Comparison of ENCODE assay signal across 1 cellular context in the genomic region with DNA sequence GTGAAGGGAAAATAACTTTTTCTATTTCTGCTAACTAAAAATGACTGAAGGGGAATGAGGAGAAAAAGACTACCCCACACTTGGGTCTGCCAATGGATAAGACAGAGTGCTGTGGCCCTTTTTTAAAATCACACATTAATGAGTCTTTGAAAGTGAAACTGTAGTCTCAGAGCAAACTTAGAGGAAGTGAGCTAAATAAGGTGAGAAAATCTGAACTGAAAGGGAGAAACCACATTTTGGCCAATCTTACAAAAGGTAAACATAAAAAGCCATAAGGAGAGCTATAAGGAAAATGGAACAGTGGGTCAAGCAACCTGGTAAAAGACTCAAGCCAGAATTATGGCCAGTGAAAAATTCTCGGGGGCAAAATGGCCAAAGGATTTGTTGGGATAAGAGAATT.
TF ChIP-seq lines count a peak whose summit lies in the region.

No MANE protein-coding gene starts in this region.

TF ChIP-seq in WTC11, 78 proteins besides CTCF, POLR2A, EP300 and RAD21 (continued from another document):
- TF ChIP-seq, protein P1, sequence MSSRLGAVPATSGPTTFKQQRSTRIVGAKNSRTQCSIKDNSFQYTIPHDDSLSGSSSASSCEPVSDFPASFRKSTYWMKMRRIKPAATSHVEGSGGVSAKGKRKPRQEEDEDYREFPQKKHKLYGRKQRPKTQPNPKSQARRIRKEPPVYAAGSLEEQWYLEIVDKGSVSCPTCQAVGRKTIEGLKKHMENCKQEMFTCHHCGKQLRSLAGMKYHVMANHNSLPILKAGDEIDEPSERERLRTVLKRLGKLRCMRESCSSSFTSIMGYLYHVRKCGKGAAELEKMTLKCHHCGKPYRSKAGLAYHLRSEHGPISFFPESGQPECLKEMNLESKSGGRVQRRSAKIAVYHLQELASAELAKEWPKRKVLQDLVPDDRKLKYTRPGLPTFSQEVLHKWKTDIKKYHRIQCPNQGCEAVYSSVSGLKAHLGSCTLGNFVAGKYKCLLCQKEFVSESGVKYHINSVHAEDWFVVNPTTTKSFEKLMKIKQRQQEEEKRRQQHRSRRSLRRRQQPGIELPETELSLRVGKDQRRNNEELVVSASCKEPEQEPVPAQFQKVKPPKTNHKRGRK (CRISPR knock-in tag; IDR thresholded peaks at IDR 0.05; ENCODE audit: borderline replicate concordance), result no peak
